ENCODE assay signal across 17 cellular contexts in genomic region chr1:66642992-66643391, GRCh38.
"Had no signal": no experiment of that assay in that cellular context is flagged by ENCODE, and none has a peak within 500 bp of the region (broad histone marks: within the 10 kb centered on the region; RNA-seq: fewer than 3 reads in every experiment).

No MANE protein-coding gene starts in this region.

- H3K4me3 Mint-ChIP-seq: activated B cell treated with CpG ODN at 0.5 μM for 24 hours; activated T-helper 1 cell treated with anti-CD3 and anti-CD28 coated beads, Interleukin-12 subunit alpha, Interleukin-12 subunit beta, Interleukin-2, Interleukin-4 antibody, amounts not matched to agents 30 ng/mL and 10 ng/mL and 1 ng/mL, durations not matched to agents 14 hours and 24 hours and 36 hours; dendritic cell treated with granulocyte-macrophage colony-stimulating factor and Interleukin-4, amounts not matched to agents 40 ng/mL and 50 ng/mL, for 4 days; naive B cell had no signal

- H3K27ac Mint-ChIP-seq: activated B cell treated with CpG ODN at 0.5 μM for 24 hours; activated T-helper 1 cell treated with anti-CD3 and anti-CD28 coated beads, Interleukin-12 subunit alpha, Interleukin-12 subunit beta, Interleukin-2, Interleukin-4 antibody, amounts not matched to agents 30 ng/mL and 10 ng/mL and 1 ng/mL, durations not matched to agents 14 hours and 24 hours and 36 hours; dendritic cell treated with granulocyte-macrophage colony-stimulating factor and Interleukin-4, amounts not matched to agents 40 ng/mL and 50 ng/mL, for 4 days had no signal

- H3K36me3 Mint-ChIP-seq: naive B cell had no signal

- H3K27me3 ChIP-seq: brain microvascular endothelial cell, gastroesophageal sphincter, suprapubic skin had no signal

- DNase-seq: activated B cell treated with CpG ODN at 0.5 μM for 24 hours; activated CD4-positive, alpha-beta T cell treated with anti-CD3 and anti-CD28 coated beads for 48 hours; activated naive CD4-positive, alpha-beta T cell; anterior cingulate cortex; brain microvascular endothelial cell; cerebellar nuclear complex; effector memory CD4-positive, alpha-beta T cell; naive B cell; posterior cingulate gyrus; stimulated activated CD4-positive, alpha-beta T cell treated with anti-CD3 and anti-CD28 coated beads, Interleukin-4, amount 100 ng/mL, for 1 hour; stimulated activated naive CD4-positive, alpha-beta T cell; SW 1271; trophoblast cell had no signal

- ATAC-seq: gastroesophageal sphincter had no signal

- H3K9me3 Mint-ChIP-seq: activated B cell treated with CpG ODN at 0.5 μM for 24 hours; activated T-helper 1 cell treated with anti-CD3 and anti-CD28 coated beads, Interleukin-12 subunit alpha, Interleukin-12 subunit beta, Interleukin-2, Interleukin-4 antibody, amounts not matched to agents 30 ng/mL and 10 ng/mL and 1 ng/mL, durations not matched to agents 14 hours and 24 hours and 36 hours; dendritic cell treated with granulocyte-macrophage colony-stimulating factor and Interleukin-4, amounts not matched to agents 40 ng/mL and 50 ng/mL, for 4 days; naive B cell had no signal

- H3K27ac ChIP-seq: brain microvascular endothelial cell, gastroesophageal sphincter, suprapubic skin had no signal

- H3K4me1 ChIP-seq: gastroesophageal sphincter, suprapubic skin had no signal

- H3K9me3 ChIP-seq: gastroesophageal sphincter, suprapubic skin had no signal

- H3K36me3 ChIP-seq: suprapubic skin had no signal

- H3K4me3 ChIP-seq: gastroesophageal sphincter, suprapubic skin had no signal

- H3K27me3 Mint-ChIP-seq: dendritic cell treated with granulocyte-macrophage colony-stimulating factor and Interleukin-4, amounts not matched to agents 40 ng/mL and 50 ng/mL, for 4 days had no signal
